Comparison of ENCODE assay signal across 1 cellular context in the genomic region with DNA sequence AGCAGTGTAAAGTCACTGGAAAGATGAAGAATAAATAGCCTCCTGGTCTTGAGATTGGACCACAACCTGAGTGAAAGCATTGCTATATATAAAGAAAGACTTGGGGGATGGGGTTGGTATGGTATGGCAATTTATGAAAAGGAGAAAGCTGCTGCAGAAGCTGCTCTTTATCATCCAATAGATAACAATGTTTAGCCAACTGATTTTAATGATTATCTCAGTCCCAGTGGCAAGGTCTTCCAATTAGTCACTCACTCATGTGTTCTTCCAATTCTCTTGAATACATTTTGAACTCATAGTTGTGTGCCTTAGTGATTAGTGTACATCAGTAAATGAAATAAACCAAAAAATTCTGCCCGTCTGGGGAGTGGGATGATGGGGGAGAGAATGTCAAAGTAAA.
TF ChIP-seq lines count a peak whose summit lies in the region.

No MANE protein-coding gene starts in this region.

TF ChIP-seq in HepG2, 621 proteins besides CTCF, POLR2A, EP300 and RAD21 (continued from another document):
- TF ChIP-seq SATB2 (CRISPR knock-in tag; IDR thresholded peaks at IDR 0.05): no peak
- no peak for TF ChIP-seq THYN1 (CRISPR knock-in tag; IDR thresholded peaks at IDR 0.05; ENCODE audit: borderline replicate concordance, low read depth)
- no peak for TF ChIP-seq TERF1 (CRISPR knock-in tag; IDR thresholded peaks at IDR 0.05)
- TF ChIP-seq ZHX2 (IDR thresholded peaks at IDR 0.05; ENCODE audit: low read depth): no peak
- TF ChIP-seq ZHX2 (CRISPR knock-in tag; IDR thresholded peaks at IDR 0.05; ENCODE audit: borderline replicate concordance): no peak
- no peak for TF ChIP-seq ZXDC (CRISPR knock-in tag; IDR thresholded peaks at IDR 0.05)
- TF ChIP-seq, protein P1, sequence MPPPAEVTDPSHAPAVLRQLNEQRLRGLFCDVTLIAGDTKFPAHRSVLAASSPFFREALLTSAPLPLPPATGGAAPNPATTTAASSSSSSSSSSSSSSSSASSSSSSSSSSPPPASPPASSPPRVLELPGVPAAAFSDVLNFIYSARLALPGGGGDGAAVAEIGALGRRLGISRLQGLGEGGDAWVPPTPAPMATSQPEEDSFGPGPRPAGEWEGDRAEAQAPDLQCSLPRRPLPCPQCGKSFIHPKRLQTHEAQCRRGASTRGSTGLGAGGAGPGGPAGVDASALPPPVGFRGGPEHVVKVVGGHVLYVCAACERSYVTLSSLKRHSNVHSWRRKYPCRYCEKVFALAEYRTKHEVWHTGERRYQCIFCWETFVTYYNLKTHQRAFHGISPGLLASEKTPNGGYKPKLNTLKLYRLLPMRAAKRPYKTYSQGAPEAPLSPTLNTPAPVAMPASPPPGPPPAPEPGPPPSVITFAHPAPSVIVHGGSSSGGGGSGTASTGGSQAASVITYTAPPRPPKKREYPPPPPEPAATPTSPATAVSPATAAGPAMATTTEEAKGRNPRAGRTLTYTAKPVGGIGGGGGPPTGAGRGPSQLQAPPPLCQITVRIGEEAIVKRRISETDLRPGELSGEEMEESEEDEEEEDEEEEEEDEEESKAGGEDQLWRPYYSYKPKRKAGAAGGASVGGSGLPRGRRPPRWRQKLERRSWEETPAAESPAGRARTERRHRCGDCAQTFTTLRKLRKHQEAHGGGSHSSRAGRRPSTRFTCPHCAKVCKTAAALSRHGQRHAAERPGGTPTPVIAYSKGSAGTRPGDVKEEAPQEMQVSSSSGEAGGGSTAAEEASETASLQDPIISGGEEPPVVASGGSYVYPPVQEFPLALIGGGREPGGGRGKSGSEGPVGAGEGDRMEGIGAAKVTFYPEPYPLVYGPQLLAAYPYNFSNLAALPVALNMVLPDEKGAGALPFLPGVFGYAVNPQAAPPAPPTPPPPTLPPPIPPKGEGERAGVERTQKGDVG (CRISPR knock-in tag; IDR thresholded peaks at IDR 0.05; ENCODE audit: borderline replicate concordance): no peak
- TF ChIP-seq KLF9 (CRISPR knock-in tag; IDR thresholded peaks at IDR 0.05; ENCODE audit: low read depth): no peak
- TF ChIP-seq SALL2 (CRISPR knock-in tag; IDR thresholded peaks at IDR 0.05): no peak
- TF ChIP-seq ZNF790 (CRISPR knock-in tag; IDR thresholded peaks at IDR 0.05; ENCODE audit: borderline replicate concordance): no peak
- TF ChIP-seq ZNF33A (CRISPR knock-in tag; IDR thresholded peaks at IDR 0.05; ENCODE audit: borderline replicate concordance): no peak
- no peak for TF ChIP-seq GPN1 (CRISPR knock-in tag; IDR thresholded peaks at IDR 0.05; ENCODE audit: borderline replicate concordance)
- no peak for TF ChIP-seq NFYB (CRISPR knock-in tag; IDR thresholded peaks at IDR 0.05)
- TF ChIP-seq ZC3H13 (CRISPR knock-in tag; IDR thresholded peaks at IDR 0.05): no peak
